Comparison of ENCODE assay signal across 8 cellular contexts in genomic region chr9:128684065-128684324, GRCh38. TPM values are rescaled to one million over a fixed set of nuclear protein-coding genes. Genes with fewer than 3 reads are reported as not detected.
DNase-seq lines count a peak whose midpoint lies in the region; ATAC-seq and TF ChIP-seq lines count a peak whose summit lies in the region.

No MANE protein-coding gene starts in this region.

- H3K4me3 ChIP-seq in SK-N-MC (peak overlapping the region; percentile 83), skin epidermis (peak overlapping the region; percentile 39 to 70 (median 65))

- H3K9me3 Mint-ChIP-seq in glutamatergic neuron (ENCODE audit: unreplicated experiment) = peaks cover 9% of the 10 kb centered on the region

- peak overlapping the region; percentile 33 for H3K27ac Mint-ChIP-seq in glutamatergic neuron (ENCODE audit: unreplicated experiment)

- peaks cover 11% of the 10 kb centered on the region for H3K4me1 Mint-ChIP-seq in glutamatergic neuron (ENCODE audit: low read depth, unreplicated experiment)

- no peak for DNase-seq in SK-N-MC (ENCODE audit: low read depth, low spot score)
- no peak for DNase-seq in glutamatergic neuron
- no peak for DNase-seq in effector CD8-positive, alpha-beta T cell (lab: John Stamatoyannopoulos, UW)
- no peak for DNase-seq in NCI-H2196 treated with DMSO at 0.1 percent for 48 hours (lab: John Stamatoyannopoulos, UW; ENCODE audit: unreplicated experiment)
- no peak for DNase-seq in COLO668 (lab: John Stamatoyannopoulos, UW; ENCODE audit: unreplicated experiment)
- no peak for DNase-seq in MV-4-11 (lab: John Stamatoyannopoulos, UW)

- H3K9ac ChIP-seq in SK-N-MC (ENCODE audit: insufficient read length) = peak overlapping the region; percentile 46

- no peaks in the 10 kb centered on the region for H3K36me3 ChIP-seq in SK-N-MC (ENCODE audit: insufficient read depth, low read length)

- no peak for TF ChIP-seq CTCF in glutamatergic neuron (IDR thresholded peaks at IDR 0.05; ENCODE audit: partially characterized antibody, unreplicated experiment)

- peak overlapping the region; percentile 91 for H3K4me3 Mint-ChIP-seq in glutamatergic neuron (ENCODE audit: unreplicated experiment)

- H3K9me3 ChIP-seq in SK-N-MC (ENCODE audit: low read depth, low read length) = no peaks in the 10 kb centered on the region

- H3K36me3 Mint-ChIP-seq in glutamatergic neuron (ENCODE audit: unreplicated experiment) = no peaks in the 10 kb centered on the region

- peaks cover 9% of the 10 kb centered on the region for H3K27me3 Mint-ChIP-seq in glutamatergic neuron (ENCODE audit: unreplicated experiment)

- peak overlapping the region; percentile 89 for H3K27ac ChIP-seq in SK-N-MC
- H3K27ac ChIP-seq in skin epidermis = peak overlapping the region; percentile 72 to 97 (median 88)

- ATAC-seq in GM21447 (IDR thresholded peaks at IDR 0.05; ENCODE audit: unreplicated experiment) = peak; percentile 0

RNA-seq across cellular contexts. Expression of gene SET, which starts 5.0 kb away (rescaled TPM):
- 387 TPM for total RNA-seq in glutamatergic neuron (ENCODE audit: unreplicated experiment)

RNA-seq across cellular contexts. Expression of gene PKN3, which starts 18.3 kb away (rescaled TPM):
- 4.3 TPM for total RNA-seq in glutamatergic neuron (ENCODE audit: unreplicated experiment)

RNA-seq across cellular contexts. Expression of gene DYNC2I2, which starts 27.3 kb away (rescaled TPM):
- total RNA-seq in glutamatergic neuron (ENCODE audit: unreplicated experiment) = 15.0 TPM

RNA-seq across cellular contexts. Expression of gene ZDHHC12, which starts 39.9 kb away (rescaled TPM):
- total RNA-seq in glutamatergic neuron (ENCODE audit: unreplicated experiment) = 18.2 TPM
